ENCODE assay signal across 1 cellular context in the genomic region with DNA sequence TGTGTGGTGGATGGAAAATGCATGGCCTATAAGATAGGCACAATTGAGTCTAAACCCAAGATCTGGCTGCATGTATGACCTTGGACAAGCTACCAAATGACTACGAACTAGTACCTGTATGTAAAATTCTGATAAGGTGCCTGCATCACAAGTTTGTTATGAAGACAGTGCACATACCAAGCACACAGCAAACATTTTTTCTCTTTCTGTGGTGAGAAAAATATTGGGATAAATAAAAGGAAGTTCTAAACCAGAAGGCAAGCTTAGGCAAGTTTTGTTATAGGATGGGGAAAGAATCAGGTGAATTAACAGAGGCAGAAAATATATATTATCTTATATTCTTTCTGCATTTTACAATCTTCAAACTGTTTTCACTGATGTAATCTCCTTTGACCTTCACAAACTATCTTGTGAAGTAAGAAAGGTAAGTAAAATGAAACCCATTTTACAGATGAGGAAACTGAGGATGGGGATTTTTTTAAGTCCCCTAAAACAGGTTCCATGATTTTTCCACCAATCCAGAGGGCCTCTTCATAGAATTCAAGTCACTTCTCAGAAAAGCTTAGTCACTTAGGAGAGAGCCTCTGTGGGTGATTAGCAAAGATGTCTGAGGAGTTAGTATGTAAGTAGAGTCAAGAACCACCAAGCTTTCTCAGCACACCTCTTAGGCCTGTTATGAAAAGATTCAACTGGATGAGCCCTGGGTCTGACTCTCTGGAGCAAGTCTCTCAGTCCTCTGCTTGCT.
TF ChIP-seq lines count a peak whose summit lies in the region.

No MANE protein-coding gene starts in this region.

TF ChIP-seq in H1, 55 proteins besides CTCF, POLR2A, EP300 and RAD21:
- TF ChIP-seq JUND (IDR thresholded peaks at IDR 0.05; ENCODE audit: low read length) (no peak), EZH2 (IDR thresholded peaks at IDR 0.05; ENCODE audit: low read depth, low read length, severe bottlenecking) (no peak), CHD1 (IDR thresholded peaks at IDR 0.05; ENCODE audit: low read depth, low read length) (no peak), CEBPB (IDR thresholded peaks at IDR 0.05; ENCODE audit: low read depth, low read length) (no peak), CBX8 (IDR thresholded peaks at IDR 0.05; ENCODE audit: borderline replicate concordance, low read depth, low read length) (no peak), SP2 (IDR thresholded peaks at IDR 0.05; ENCODE audit: low read length) (no peak), KDM5A (IDR thresholded peaks at IDR 0.05; ENCODE audit: low read length) (no peak), CTBP2 (IDR thresholded peaks at IDR 0.05; ENCODE audit: borderline replicate concordance, insufficient read depth, insufficient read length, low read length) (no peak), BCL11A (IDR thresholded peaks at IDR 0.05; ENCODE audit: low read depth in 2 of 2, low read length in 2 of 2) (no peak), CBX5 (IDR thresholded peaks at IDR 0.05; ENCODE audit: low read depth, low read length) (no peak), BACH1 (IDR thresholded peaks at IDR 0.05; ENCODE audit: low read length) (no peak), POU5F1 (IDR thresholded peaks at IDR 0.05; ENCODE audit: low read depth, low read length) (no peak), NANOG (IDR thresholded peaks at IDR 0.05; ENCODE audit: insufficient read depth, low read depth, low read length, poor library complexity, severe bottlenecking) (no peak), HDAC6 (IDR thresholded peaks at IDR 0.05; ENCODE audit: low read depth, low read length) (no peak), SIRT6 (IDR thresholded peaks at IDR 0.05; ENCODE audit: low read length) (no peak), TEAD4 (IDR thresholded peaks at IDR 0.05; ENCODE audit: low read depth, low read length) (no peak)
- TF ChIP-seq, protein P1, sequence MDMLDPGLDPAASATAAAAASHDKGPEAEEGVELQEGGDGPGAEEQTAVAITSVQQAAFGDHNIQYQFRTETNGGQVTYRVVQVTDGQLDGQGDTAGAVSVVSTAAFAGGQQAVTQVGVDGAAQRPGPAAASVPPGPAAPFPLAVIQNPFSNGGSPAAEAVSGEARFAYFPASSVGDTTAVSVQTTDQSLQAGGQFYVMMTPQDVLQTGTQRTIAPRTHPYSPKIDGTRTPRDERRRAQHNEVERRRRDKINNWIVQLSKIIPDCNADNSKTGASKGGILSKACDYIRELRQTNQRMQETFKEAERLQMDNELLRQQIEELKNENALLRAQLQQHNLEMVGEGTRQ (IDR thresholded peaks at IDR 0.05; ENCODE audit: low read length), result no peak
- TF ChIP-seq, protein P2, sequence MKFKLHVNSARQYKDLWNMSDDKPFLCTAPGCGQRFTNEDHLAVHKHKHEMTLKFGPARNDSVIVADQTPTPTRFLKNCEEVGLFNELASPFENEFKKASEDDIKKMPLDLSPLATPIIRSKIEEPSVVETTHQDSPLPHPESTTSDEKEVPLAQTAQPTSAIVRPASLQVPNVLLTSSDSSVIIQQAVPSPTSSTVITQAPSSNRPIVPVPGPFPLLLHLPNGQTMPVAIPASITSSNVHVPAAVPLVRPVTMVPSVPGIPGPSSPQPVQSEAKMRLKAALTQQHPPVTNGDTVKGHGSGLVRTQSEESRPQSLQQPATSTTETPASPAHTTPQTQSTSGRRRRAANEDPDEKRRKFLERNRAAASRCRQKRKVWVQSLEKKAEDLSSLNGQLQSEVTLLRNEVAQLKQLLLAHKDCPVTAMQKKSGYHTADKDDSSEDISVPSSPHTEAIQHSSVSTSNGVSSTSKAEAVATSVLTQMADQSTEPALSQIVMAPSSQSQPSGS (IDR thresholded peaks at IDR 0.05; ENCODE audit: low read length), result no peak
- TF ChIP-seq, protein P3, sequence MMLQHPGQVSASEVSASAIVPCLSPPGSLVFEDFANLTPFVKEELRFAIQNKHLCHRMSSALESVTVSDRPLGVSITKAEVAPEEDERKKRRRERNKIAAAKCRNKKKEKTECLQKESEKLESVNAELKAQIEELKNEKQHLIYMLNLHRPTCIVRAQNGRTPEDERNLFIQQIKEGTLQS (IDR thresholded peaks at IDR 0.05; ENCODE audit: insufficient read depth, low read depth, low read length), result no peak
